8 cellular contexts compared by ENCODE assay signal in genomic region chr11:128522063-128522942, GRCh38.
DNase-seq lines count a peak whose midpoint lies in the region; ATAC-seq, FAIRE-seq and TF ChIP-seq lines count a peak whose summit lies in the region.

No MANE protein-coding gene starts in this region.

- no peaks in the 10 kb centered on the region for H3K9me1 ChIP-seq in endothelial cell of umbilical vein (replicated peaks; ENCODE audit: control insufficient read depth, extremely low read depth, insufficient read depth, low read length)

- CTCF ChIA-PET in CD8-positive, alpha-beta memory T cell (lab: Charles Lee), result interaction anchor here (0.7 to 6.2 kb wide), 19 partner anchors 10 to 233 kb away, joined by 3 to 82 read pairs (median 4); no protein-coding TSS in a partner anchor
- CTCF ChIA-PET in endothelial cell of umbilical vein (lab: Charles Lee), result interaction anchor here (0.7 to 1.5 kb wide), 9 partner anchors 20 to 233 kb away, joined by 3 to 6 read pairs (median 3); no protein-coding TSS in a partner anchor

- peak overlapping the region; percentile 97 for H3K4me3 ChIP-seq in CD8-positive, alpha-beta memory T cell (ENCODE audit: low read length)
- peak overlapping the region; percentile 68 to 98 (median 97) for H3K4me3 ChIP-seq in endothelial cell of umbilical vein (replicated peaks in 1 of 3; ENCODE audit: insufficient read depth in 1 of 3, low read depth in 1 of 3, low read length in 3 of 3)

- FAIRE-seq in endothelial cell of umbilical vein (lab: Jason Lieb, UNC), result peak; percentile 83

- intact Hi-C loops in endothelial cell of umbilical vein (cut with micrococcal nuclease), result loop anchor here (1.0 to 5.0 kb wide), 18 partner anchors 15 to 490 kb away; partner anchors contain the start of gene ETS1

- H3K27me3 Mint-ChIP-seq in CD8-positive, alpha-beta memory T cell, result peaks cover 0 to 2% of the 10 kb centered on the region in 2 donors
- H3K27me3 Mint-ChIP-seq in mesothelial cell of epicardium (ENCODE audit: low read depth), result no peaks in the 10 kb centered on the region

- DNase-seq in CD8-positive, alpha-beta memory T cell, result peak; percentile 78 to 90 (median 86)
- peak; percentile 94 for DNase-seq in HK-2 (ENCODE audit: unreplicated experiment)
- DNase-seq in NOMO-1 treated with DMSO at 0.1 percent for 48 hours (lab: John Stamatoyannopoulos, UW; ENCODE audit: unreplicated experiment), result peak; percentile 87
- peak; percentile 87 for DNase-seq in activated CD8-positive, alpha-beta memory T cell treated with anti-CD3 and anti-CD28 coated beads, Interleukin-2, amount 50 U/mL, for 4 hours
- peak; percentile 97 for DNase-seq in endothelial cell of umbilical vein (ENCODE audit: low read depth, low spot score)
- DNase-seq in mesothelial cell of epicardium (ENCODE audit: low spot score in 2 of 2, unreplicated experiment in 2 of 2), result peak; percentile 84 to 90
- peak; percentile 75 for DNase-seq in stimulated activated CD8-positive, alpha-beta memory T cell treated with anti-CD3 and anti-CD28 coated beads, Interleukin-15, amount 100 ng/mL, for 24 hours (ENCODE audit: low read depth)

- H3K79me2 ChIP-seq in endothelial cell of umbilical vein (ENCODE audit: control insufficient read depth, insufficient read depth, low read length), result peaks cover 47% of the 10 kb centered on the region

- peaks cover 32 to 52% (median 38%) of the 10 kb centered on the region in 3 donors for H3K36me3 Mint-ChIP-seq in CD8-positive, alpha-beta memory T cell
- H3K36me3 Mint-ChIP-seq in mesothelial cell of epicardium, result no peaks in the 10 kb centered on the region

- peak overlapping the region; percentile 99 for H3K9ac ChIP-seq in endothelial cell of umbilical vein (replicated peaks; ENCODE audit: extremely low read depth, insufficient read depth, low read length)

- BruUV-seq in endothelial cell of umbilical vein (replicated peaks; lab: Mats Ljungman, UMichigan), result no TSS peak

- H3K27ac Mint-ChIP-seq in CD8-positive, alpha-beta memory T cell, result peak overlapping the region; percentile 91 to 99 (median 98)
- peak overlapping the region; percentile 88 for H3K27ac Mint-ChIP-seq in mesothelial cell of epicardium

- TF ChIP-seq POLR2A in endothelial cell of umbilical vein (IDR thresholded peaks at IDR 0.05; ENCODE audit: low read depth, low read length), result peak; percentile 69

- TF ChIP-seq CTCF in endothelial cell of umbilical vein (IDR thresholded peaks at IDR 0.05; ENCODE audit: extremely low read depth in 1 of 2, insufficient read depth in 1 of 2, low read depth in 1 of 2, low read length in 2 of 2) (no peak), mesothelial cell of epicardium (IDR thresholded peaks at IDR 0.05; ENCODE audit: unreplicated experiment) (no peak)

- peak overlapping the region; percentile 95 to 100 (median 98) for H3K4me3 Mint-ChIP-seq in CD8-positive, alpha-beta memory T cell
- H3K4me3 Mint-ChIP-seq in mesothelial cell of epicardium, result peak overlapping the region; percentile 84

- peak overlapping the region; percentile 92 for H3K27ac ChIP-seq in CD8-positive, alpha-beta memory T cell (ENCODE audit: low read depth, low read length)
- H3K27ac ChIP-seq in endothelial cell of umbilical vein (ENCODE audit: insufficient read depth, low read depth, low read length), result peak overlapping the region; percentile 99

- H3K27me3 ChIP-seq in CD8-positive, alpha-beta memory T cell (ENCODE audit: insufficient read depth, low read length, poor library complexity, severe bottlenecking), result no peaks in the 10 kb centered on the region
- no peaks in the 10 kb centered on the region for H3K27me3 ChIP-seq in endothelial cell of umbilical vein (ENCODE audit: control insufficient read depth in 2 of 2, insufficient read depth in 2 of 2, low read length in 2 of 2)

- peaks cover 40% of the 10 kb centered on the region for H3K4me1 ChIP-seq in CD8-positive, alpha-beta memory T cell (ENCODE audit: insufficient read depth, low read length)
- H3K4me1 ChIP-seq in endothelial cell of umbilical vein (ENCODE audit: control insufficient read depth, extremely low read depth, insufficient read depth, low read length), result peaks cover 52% of the 10 kb centered on the region

- H3K36me3 ChIP-seq in CD8-positive, alpha-beta memory T cell (ENCODE audit: insufficient read depth, low read length), result peaks cover 29% of the 10 kb centered on the region
- H3K36me3 ChIP-seq in endothelial cell of umbilical vein (ENCODE audit: control insufficient read depth in 2 of 2, extremely low read depth in 1 of 2, insufficient read depth in 2 of 2, low read length in 2 of 2), result no peaks in the 10 kb centered on the region

- H3K4me1 Mint-ChIP-seq in CD8-positive, alpha-beta memory T cell, result peaks cover 45 to 50% (median 49%) of the 10 kb centered on the region in 3 donors
- H3K4me1 Mint-ChIP-seq in mesothelial cell of epicardium, result peaks cover 71% of the 10 kb centered on the region

- H2AFZ ChIP-seq in endothelial cell of umbilical vein (ENCODE audit: low read depth, low read length), result no peak overlapping the region

- POLR2A ChIA-PET in CD8-positive, alpha-beta memory T cell (lab: Charles Lee), result interaction anchor here (0.6 to 5.9 kb wide), 18 partner anchors 12 to 329 kb away, joined by 3 to 69 read pairs (median 4); no protein-coding TSS in a partner anchor
- POLR2A ChIA-PET in endothelial cell of umbilical vein (lab: Charles Lee), result interaction anchor here (0.7 to 1.3 kb wide), 2 partner anchors 26 to 45 kb away, joined by 3 to 4 read pairs; no protein-coding TSS in a partner anchor

- no peaks in the 10 kb centered on the region for H3K9me3 ChIP-seq in CD8-positive, alpha-beta memory T cell (ENCODE audit: low read length)
- no peaks in the 10 kb centered on the region for H3K9me3 ChIP-seq in endothelial cell of umbilical vein (replicated peaks; ENCODE audit: control insufficient read depth, insufficient read depth, low read length)

- peak; percentile 78 for ATAC-seq in GM19455 (IDR thresholded peaks at IDR 0.05; ENCODE audit: unreplicated experiment)

- H3K4me2 ChIP-seq in endothelial cell of umbilical vein (ENCODE audit: insufficient read depth, low read length), result peak overlapping the region; percentile 97

- dilution Hi-C loops in endothelial cell of umbilical vein (cut with MboI; ENCODE audit: extremely low pct_ligation_motif_present, low sequenced_read_pairs), result no loop called here

- no peaks in the 10 kb centered on the region for H4K20me1 ChIP-seq in endothelial cell of umbilical vein (replicated peaks; ENCODE audit: control insufficient read depth, extremely low read depth, insufficient read depth, low read length)

- no peaks in the 10 kb centered on the region for H3K9me3 Mint-ChIP-seq in CD8-positive, alpha-beta memory T cell
- no peaks in the 10 kb centered on the region for H3K9me3 Mint-ChIP-seq in mesothelial cell of epicardium

TF ChIP-seq in endothelial cell of umbilical vein, 7 proteins besides CTCF, POLR2A, EP300 and RAD21:
- no peak for TF ChIP-seq EZH2 (IDR thresholded peaks at IDR 0.05; ENCODE audit: borderline replicate concordance, low read depth, low read length, severe bottlenecking)
- TF ChIP-seq JUN (IDR thresholded peaks at IDR 0.05; ENCODE audit: borderline replicate concordance, insufficient read depth, insufficient read length, low read depth), result peak; percentile 76
- TF ChIP-seq MAX (IDR thresholded peaks at IDR 0.05; ENCODE audit: insufficient read depth, insufficient read length), result no peak
- no peak for TF ChIP-seq GATA2 (IDR thresholded peaks at IDR 0.05; ENCODE audit: insufficient read depth, insufficient read length, low read depth, low read length)
- TF ChIP-seq FOS (IDR thresholded peaks at IDR 0.05; ENCODE audit: borderline replicate concordance, insufficient read depth, low read length), result peak; percentile 93
- peak; percentile 55 for TF ChIP-seq POLR2AphosphoS5 (IDR thresholded peaks at IDR 0.05; ENCODE audit: insufficient read depth, low read depth, low read length)
- peak; percentile 80 for TF ChIP-seq MYC (IDR thresholded peaks at IDR 0.05; ENCODE audit: low read depth, low read length)

Comparison
In these comparisons a context has a peak if more than half of its experiments do, and no peak if none do; other contexts are left out.
1. Peak in every context shown above with its lines: DNase-seq, ATAC-seq, H3K4me3 ChIP-seq and H3K27ac ChIP-seq.